In the genomic region with DNA sequence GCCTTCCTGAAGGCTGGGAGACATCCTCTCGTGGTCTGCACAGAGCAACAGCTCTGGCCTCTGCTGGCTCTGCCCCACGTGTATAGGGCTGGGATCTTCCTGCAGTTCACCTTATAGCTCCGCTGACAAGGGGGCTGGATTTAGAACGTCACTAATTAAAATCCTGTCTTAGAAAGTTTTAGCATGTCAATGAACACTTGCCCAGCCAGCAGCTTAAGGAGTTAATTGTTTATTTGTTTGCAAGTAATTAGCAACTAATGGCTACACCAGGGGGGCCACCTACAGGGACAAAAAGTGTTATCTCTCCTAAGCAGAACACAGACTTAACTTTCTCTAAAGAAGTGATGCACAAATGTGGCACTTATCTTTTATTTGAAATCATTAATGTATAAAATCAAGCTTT, we compare ENCODE assay signal across 20 cellular contexts. TPM values are rescaled to one million over a fixed set of nuclear protein-coding genes. Genes with fewer than 3 reads are reported as not detected.
"Had no signal": no experiment of that assay in that cellular context is flagged by ENCODE, and none has a peak within 500 bp of the region (broad histone marks: within the 10 kb centered on the region; RNA-seq: fewer than 3 reads in every experiment).

A gene (minus strand): TSS at position 84 of the 403 bp plus-strand sequence. CDS start 60 bp downstream, at position 24.

- H3K4me3 Mint-ChIP-seq: activated CD8-positive, alpha-beta memory T cell treated with anti-CD3 and anti-CD28 coated beads, Interleukin-2, amount 10 ng/mL, durations not matched to agents 7 days and 5 days; activated naive CD4-positive, alpha-beta T cell treated with anti-CD3 and anti-CD28 coated beads, Interleukin-2, amount 50 U/mL, for 24 hours; activated T-cell treated with anti-CD3 and anti-CD28 coated beads, Interleukin-2, amount 50 U/mL, for 24 hours; naive thymus-derived CD4-positive, alpha-beta T cell had no signal

- H3K9me3 ChIP-seq: body of pancreas, thyroid gland, uterus had no signal

- H3K4me3 ChIP-seq: body of pancreas, lung, thyroid gland, uterus had no signal

- H3K4me1 Mint-ChIP-seq: activated CD8-positive, alpha-beta memory T cell treated with anti-CD3 and anti-CD28 coated beads, Interleukin-2, amount 10 ng/mL, durations not matched to agents 7 days and 5 days; activated naive CD4-positive, alpha-beta T cell treated with anti-CD3 and anti-CD28 coated beads, Interleukin-2, amount 50 U/mL, for 24 hours had no signal

- ATAC-seq: activated CD4-positive, CD25-positive, alpha-beta regulatory T cell treated with anti-CD3 and anti-CD28 coated beads, Interleukin-2, amount 50 U/mL, for 24 hours; activated CD8-positive, alpha-beta memory T cell treated with anti-CD3 and anti-CD28 coated beads, Interleukin-2, amount 10 ng/mL, durations not matched to agents 7 days and 5 days; body of pancreas; naive thymus-derived CD4-positive, alpha-beta T cell; right cardiac atrium had no signal

- H3K27ac Mint-ChIP-seq: activated CD8-positive, alpha-beta memory T cell treated with anti-CD3 and anti-CD28 coated beads, Interleukin-2, amount 10 ng/mL, durations not matched to agents 7 days and 5 days; activated naive CD4-positive, alpha-beta T cell treated with anti-CD3 and anti-CD28 coated beads, Interleukin-2, amount 50 U/mL, for 24 hours; activated T-cell treated with anti-CD3 and anti-CD28 coated beads, Interleukin-2, amount 50 U/mL, for 24 hours; progenitor cell of endocrine pancreas had no signal

- H3K27me3 ChIP-seq: body of pancreas, thyroid gland, uterus had no signal

- H3K27ac ChIP-seq: body of pancreas, epithelial cell of prostate, thyroid gland, uterus had no signal

- H3K9me3 Mint-ChIP-seq: activated naive CD4-positive, alpha-beta T cell treated with anti-CD3 and anti-CD28 coated beads, Interleukin-2, amount 50 U/mL, for 24 hours; activated T-cell treated with anti-CD3 and anti-CD28 coated beads, Interleukin-2, amount 50 U/mL, for 24 hours had no signal

- H3K27me3 Mint-ChIP-seq: activated naive CD4-positive, alpha-beta T cell treated with anti-CD3 and anti-CD28 coated beads, Interleukin-2, amount 50 U/mL, for 24 hours; progenitor cell of endocrine pancreas had no signal

- H3K36me3 Mint-ChIP-seq: activated CD8-positive, alpha-beta memory T cell treated with anti-CD3 and anti-CD28 coated beads, Interleukin-2, amount 10 ng/mL, durations not matched to agents 7 days and 5 days; activated naive CD4-positive, alpha-beta T cell treated with anti-CD3 and anti-CD28 coated beads, Interleukin-2, amount 50 U/mL, for 24 hours; naive thymus-derived CD4-positive, alpha-beta T cell had no signal

- DNase-seq: activated CD4-positive, alpha-beta T cell treated with anti-CD3 and anti-CD28 coated beads, Interleukin-2, amount 50 U/mL, for 4 hours; activated CD8-positive, alpha-beta memory T cell treated with anti-CD3 and anti-CD28 coated beads, Interleukin-2, amount 10 ng/mL, durations not matched to agents 7 days and 5 days; activated effector memory CD4-positive, alpha-beta T cell treated with Interleukin-2 at 50 U/mL for 16 hours; activated T-cell treated with anti-CD3 and anti-CD28 coated beads, Interleukin-2, amount 50 U/mL, for 24 hours; body of pancreas; central memory CD4-positive, alpha-beta T cell; cortex of kidney; effector CD8-positive, alpha-beta T cell; naive thymus-derived CD4-positive, alpha-beta T cell; occipital lobe; right cardiac atrium; small intestine; T-helper 2 cell; thyroid gland; uterus had no signal

- H3K4me1 ChIP-seq: body of pancreas, thyroid gland, uterus had no signal

- H3K36me3 ChIP-seq: thyroid gland, uterus had no signal

RNA-seq across cellular contexts. Expression of the gene that starts here (rescaled TPM):
- total RNA-seq: body of pancreas; naive thymus-derived CD4-positive, alpha-beta T cell; uterus had no signal
